ENCODE assay signal across 1 cellular context in the genomic region with DNA sequence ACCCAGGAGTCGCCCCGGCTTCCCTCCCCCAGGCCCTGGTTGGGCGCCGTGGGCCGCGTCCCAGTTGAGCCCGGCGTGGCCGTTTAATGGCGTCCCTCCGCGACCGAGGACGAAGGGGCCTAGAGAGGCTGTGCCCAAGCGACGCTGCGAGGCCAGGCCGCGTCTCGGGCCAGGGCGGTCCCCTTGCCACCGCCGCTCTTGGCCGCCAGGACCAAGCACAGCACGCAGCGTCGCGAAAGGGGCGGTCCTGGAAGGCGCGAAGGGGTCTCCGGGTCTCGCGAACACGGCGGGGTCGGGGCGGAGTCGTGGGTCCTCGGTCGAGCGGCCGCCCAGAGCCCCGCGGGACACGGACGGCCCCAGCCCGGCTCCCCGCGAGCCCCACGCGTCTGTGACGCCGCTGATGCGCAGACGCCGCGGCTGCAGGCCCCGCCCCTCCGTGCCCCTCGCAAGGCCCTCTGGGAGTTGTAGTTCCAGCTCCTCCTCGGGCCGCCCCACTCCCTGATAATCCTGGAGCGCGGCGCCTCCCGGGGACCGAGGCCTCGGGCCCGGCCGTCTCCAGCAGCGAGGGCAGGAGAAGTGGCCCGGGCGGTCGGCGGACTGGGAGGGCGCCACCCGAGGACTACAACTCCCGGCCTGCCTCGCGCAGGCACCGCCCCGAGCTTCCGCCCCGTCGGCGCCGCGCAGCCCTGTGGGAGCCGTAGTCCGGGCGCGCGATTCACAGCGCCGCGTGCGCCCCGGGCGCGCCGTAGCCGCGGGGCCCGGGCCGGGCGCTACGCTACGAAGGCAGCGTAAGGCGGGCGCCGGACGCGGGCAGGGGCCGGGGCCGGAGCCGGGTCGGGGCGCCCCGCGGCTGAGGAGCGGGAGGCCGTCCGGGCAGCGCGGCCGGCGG.
TF ChIP-seq lines count a peak whose summit lies in the region.

A gene (plus strand): TSS at position 698 of the 889 bp plus-strand sequence. CDS start 19,127 bp downstream, outside the sequence.

TF ChIP-seq in HEK293, 187 proteins besides CTCF, POLR2A, EP300 and RAD21 (continued from another document and continues in another):
- TF ChIP-seq, protein P1, sequence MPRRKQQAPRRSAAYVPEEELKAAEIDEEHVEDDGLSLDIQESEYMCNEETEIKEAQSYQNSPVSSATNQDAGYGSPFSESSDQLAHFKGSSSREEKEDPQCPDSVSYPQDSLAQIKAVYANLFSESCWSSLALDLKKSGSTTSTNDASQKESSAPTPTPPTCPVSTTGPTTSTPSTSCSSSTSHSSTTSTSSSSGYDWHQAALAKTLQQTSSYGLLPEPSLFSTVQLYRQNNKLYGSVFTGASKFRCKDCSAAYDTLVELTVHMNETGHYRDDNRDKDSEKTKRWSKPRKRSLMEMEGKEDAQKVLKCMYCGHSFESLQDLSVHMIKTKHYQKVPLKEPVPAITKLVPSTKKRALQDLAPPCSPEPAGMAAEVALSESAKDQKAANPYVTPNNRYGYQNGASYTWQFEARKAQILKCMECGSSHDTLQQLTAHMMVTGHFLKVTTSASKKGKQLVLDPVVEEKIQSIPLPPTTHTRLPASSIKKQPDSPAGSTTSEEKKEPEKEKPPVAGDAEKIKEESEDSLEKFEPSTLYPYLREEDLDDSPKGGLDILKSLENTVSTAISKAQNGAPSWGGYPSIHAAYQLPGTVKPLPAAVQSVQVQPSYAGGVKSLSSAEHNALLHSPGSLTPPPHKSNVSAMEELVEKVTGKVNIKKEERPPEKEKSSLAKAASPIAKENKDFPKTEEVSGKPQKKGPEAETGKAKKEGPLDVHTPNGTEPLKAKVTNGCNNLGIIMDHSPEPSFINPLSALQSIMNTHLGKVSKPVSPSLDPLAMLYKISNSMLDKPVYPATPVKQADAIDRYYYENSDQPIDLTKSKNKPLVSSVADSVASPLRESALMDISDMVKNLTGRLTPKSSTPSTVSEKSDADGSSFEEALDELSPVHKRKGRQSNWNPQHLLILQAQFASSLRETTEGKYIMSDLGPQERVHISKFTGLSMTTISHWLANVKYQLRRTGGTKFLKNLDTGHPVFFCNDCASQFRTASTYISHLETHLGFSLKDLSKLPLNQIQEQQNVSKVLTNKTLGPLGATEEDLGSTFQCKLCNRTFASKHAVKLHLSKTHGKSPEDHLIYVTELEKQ (tag by site-specific recombination; IDR thresholded peaks at IDR 0.05; ENCODE audit: borderline replicate concordance) = no peak
- TF ChIP-seq ZNF792 (tag by site-specific recombination; IDR thresholded peaks at IDR 0.05) = peak; percentile 66; the same call in 1 of the 2 replicates
- TF ChIP-seq ZXDB (tag by site-specific recombination; IDR thresholded peaks at IDR 0.05) = peak; percentile 97
- TF ChIP-seq, protein P2, sequence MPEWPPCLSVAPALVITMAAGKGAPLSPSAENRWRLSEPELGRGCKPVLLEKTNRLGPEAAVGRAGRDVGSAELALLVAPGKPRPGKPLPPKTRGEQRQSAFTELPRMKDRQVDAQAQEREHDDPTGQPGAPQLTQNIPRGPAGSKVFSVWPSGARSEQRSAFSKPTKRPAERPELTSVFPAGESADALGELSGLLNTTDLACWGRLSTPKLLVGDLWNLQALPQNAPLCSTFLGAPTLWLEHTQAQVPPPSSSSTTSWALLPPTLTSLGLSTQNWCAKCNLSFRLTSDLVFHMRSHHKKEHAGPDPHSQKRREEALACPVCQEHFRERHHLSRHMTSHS (tag by site-specific recombination; IDR thresholded peaks at IDR 0.05) = no peak
- TF ChIP-seq ZNF501 (tag by site-specific recombination; IDR thresholded peaks at IDR 0.05) = peak; percentile 75; the same call in 1 of the 2 replicates
- TF ChIP-seq ZNF768 (tag by site-specific recombination; IDR thresholded peaks at IDR 0.05) = peak; percentile 44; the same call in 1 of the 2 replicates
- peak; percentile 96 for TF ChIP-seq IKZF3 (tag by site-specific recombination; IDR thresholded peaks at IDR 0.05)
- TF ChIP-seq, protein P3, sequence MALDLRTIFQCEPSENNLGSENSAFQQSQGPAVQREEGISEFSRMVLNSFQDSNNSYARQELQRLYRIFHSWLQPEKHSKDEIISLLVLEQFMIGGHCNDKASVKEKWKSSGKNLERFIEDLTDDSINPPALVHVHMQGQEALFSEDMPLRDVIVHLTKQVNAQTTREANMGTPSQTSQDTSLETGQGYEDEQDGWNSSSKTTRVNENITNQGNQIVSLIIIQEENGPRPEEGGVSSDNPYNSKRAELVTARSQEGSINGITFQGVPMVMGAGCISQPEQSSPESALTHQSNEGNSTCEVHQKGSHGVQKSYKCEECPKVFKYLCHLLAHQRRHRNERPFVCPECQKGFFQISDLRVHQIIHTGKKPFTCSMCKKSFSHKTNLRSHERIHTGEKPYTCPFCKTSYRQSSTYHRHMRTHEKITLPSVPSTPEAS (tag by site-specific recombination; IDR thresholded peaks at IDR 0.05) = no peak
- TF ChIP-seq ZBTB20 (tag by site-specific recombination; IDR thresholded peaks at IDR 0.05) = peak; percentile 96
- no peak for TF ChIP-seq ZNF239 (tag by site-specific recombination; IDR thresholded peaks at IDR 0.05)
- TF ChIP-seq ZNF223 (tag by site-specific recombination; IDR thresholded peaks at IDR 0.05) = no peak
- TF ChIP-seq ZNF341 (tag by site-specific recombination; IDR thresholded peaks at IDR 0.05; ENCODE audit: low read depth) = peak; percentile 26; the same call in 1 of the 2 replicates
- TF ChIP-seq KLF8 (tag by site-specific recombination; IDR thresholded peaks at IDR 0.05) = peak; percentile 96
- no peak for TF ChIP-seq ZNF174 (tag by site-specific recombination; IDR thresholded peaks at IDR 0.05)
- no peak for TF ChIP-seq ZNF214 (tag by site-specific recombination; IDR thresholded peaks at IDR 0.05; ENCODE audit: borderline replicate concordance)
- TF ChIP-seq, protein P4, sequence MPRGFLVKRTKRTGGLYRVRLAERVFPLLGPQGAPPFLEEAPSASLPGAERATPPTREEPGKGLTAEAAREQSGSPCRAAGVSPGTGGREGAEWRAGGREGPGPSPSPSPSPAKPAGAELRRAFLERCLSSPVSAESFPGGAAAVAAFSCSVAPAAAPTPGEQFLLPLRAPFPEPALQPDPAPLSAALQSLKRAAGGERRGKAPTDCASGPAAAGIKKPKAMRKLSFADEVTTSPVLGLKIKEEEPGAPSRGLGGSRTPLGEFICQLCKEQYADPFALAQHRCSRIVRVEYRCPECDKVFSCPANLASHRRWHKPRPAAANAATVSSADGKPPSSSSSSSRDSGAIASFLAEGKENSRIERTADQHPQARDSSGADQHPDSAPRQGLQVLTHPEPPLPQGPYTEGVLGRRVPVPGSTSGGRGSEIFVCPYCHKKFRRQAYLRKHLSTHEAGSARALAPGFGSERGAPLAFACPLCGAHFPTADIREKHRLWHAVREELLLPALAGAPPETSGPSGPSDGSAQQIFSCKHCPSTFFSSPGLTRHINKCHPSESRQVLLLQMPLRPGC (tag by site-specific recombination; IDR thresholded peaks at IDR 0.05) = no peak
- TF ChIP-seq ZNF777 (tag by site-specific recombination; IDR thresholded peaks at IDR 0.05; ENCODE audit: borderline replicate concordance) = no peak
- TF ChIP-seq, protein P5, sequence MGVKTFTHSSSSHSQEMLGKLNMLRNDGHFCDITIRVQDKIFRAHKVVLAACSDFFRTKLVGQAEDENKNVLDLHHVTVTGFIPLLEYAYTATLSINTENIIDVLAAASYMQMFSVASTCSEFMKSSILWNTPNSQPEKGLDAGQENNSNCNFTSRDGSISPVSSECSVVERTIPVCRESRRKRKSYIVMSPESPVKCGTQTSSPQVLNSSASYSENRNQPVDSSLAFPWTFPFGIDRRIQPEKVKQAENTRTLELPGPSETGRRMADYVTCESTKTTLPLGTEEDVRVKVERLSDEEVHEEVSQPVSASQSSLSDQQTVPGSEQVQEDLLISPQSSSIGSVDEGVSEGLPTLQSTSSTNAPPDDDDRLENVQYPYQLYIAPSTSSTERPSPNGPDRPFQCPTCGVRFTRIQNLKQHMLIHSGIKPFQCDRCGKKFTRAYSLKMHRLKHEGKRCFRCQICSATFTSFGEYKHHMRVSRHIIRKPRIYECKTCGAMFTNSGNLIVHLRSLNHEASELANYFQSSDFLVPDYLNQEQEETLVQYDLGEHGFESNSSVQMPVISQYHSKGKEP (tag by site-specific recombination; IDR thresholded peaks at IDR 0.05) = no peak
- TF ChIP-seq ZNF366 (tag by site-specific recombination; conservative IDR thresholded peaks at IDR 0.05) = no peak
- TF ChIP-seq, protein P6, sequence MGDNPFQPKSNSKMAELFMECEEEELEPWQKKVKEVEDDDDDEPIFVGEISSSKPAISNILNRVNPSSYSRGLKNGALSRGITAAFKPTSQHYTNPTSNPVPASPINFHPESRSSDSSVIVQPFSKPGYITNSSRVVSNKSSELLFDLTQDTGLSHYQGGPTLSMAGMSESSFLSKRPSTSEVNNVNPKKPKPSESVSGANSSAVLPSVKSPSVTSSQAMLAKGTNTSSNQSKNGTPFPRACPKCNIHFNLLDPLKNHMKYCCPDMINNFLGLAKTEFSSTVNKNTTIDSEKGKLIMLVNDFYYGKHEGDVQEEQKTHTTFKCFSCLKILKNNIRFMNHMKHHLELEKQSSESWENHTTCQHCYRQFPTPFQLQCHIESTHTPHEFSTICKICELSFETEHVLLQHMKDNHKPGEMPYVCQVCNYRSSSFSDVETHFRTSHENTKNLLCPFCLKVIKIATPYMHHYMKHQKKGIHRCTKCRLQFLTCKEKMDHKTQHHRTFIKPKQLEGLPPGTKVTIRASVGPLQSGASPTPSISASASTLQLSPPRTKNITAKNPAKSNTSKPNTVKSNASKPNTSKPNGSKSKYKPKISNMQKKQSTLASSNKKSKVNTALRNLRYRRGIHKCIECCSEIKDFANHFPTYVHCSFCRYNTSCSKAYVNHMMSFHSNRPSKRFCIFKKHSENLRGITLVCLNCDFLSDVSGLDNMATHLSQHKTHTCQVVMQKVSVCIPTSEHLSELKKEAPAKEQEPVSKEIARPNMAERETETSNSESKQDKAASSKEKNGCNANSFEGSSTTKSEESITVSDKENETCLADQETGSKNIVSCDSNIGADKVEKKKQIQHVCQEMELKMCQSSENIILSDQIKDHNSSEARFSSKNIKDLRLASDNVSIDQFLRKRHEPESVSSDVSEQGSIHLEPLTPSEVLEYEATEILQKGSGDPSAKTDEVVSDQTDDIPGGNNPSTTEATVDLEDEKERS (tag by site-specific recombination; IDR thresholded peaks at IDR 0.05) = no peak
- TF ChIP-seq, protein P7, sequence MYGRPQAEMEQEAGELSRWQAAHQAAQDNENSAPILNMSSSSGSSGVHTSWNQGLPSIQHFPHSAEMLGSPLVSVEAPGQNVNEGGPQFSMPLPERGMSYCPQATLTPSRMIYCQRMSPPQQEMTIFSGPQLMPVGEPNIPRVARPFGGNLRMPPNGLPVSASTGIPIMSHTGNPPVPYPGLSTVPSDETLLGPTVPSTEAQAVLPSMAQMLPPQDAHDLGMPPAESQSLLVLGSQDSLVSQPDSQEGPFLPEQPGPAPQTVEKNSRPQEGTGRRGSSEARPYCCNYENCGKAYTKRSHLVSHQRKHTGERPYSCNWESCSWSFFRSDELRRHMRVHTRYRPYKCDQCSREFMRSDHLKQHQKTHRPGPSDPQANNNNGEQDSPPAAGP (tag by site-specific recombination; IDR thresholded peaks at IDR 0.05) = 0 out of 2 replicates have a peak, but pooled peaks have one; percentile 26
- TF ChIP-seq, protein P8, sequence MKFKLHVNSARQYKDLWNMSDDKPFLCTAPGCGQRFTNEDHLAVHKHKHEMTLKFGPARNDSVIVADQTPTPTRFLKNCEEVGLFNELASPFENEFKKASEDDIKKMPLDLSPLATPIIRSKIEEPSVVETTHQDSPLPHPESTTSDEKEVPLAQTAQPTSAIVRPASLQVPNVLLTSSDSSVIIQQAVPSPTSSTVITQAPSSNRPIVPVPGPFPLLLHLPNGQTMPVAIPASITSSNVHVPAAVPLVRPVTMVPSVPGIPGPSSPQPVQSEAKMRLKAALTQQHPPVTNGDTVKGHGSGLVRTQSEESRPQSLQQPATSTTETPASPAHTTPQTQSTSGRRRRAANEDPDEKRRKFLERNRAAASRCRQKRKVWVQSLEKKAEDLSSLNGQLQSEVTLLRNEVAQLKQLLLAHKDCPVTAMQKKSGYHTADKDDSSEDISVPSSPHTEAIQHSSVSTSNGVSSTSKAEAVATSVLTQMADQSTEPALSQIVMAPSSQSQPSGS (tag by site-specific recombination; IDR thresholded peaks at IDR 0.05; ENCODE audit: low read depth) = no peak
- TF ChIP-seq, protein P9, sequence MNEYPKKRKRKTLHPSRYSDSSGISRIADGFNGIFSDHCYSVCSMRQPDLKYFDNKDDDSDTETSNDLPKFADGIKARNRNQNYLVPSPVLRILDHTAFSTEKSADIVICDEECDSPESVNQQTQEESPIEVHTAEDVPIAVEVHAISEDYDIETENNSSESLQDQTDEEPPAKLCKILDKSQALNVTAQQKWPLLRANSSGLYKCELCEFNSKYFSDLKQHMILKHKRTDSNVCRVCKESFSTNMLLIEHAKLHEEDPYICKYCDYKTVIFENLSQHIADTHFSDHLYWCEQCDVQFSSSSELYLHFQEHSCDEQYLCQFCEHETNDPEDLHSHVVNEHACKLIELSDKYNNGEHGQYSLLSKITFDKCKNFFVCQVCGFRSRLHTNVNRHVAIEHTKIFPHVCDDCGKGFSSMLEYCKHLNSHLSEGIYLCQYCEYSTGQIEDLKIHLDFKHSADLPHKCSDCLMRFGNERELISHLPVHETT (tag by site-specific recombination; IDR thresholded peaks at IDR 0.05) = no peak
- peak; percentile 57; the same call in 1 of the 2 replicates for TF ChIP-seq KLF7 (tag by site-specific recombination; IDR thresholded peaks at IDR 0.05; ENCODE audit: borderline replicate concordance)
- TF ChIP-seq, protein P10, sequence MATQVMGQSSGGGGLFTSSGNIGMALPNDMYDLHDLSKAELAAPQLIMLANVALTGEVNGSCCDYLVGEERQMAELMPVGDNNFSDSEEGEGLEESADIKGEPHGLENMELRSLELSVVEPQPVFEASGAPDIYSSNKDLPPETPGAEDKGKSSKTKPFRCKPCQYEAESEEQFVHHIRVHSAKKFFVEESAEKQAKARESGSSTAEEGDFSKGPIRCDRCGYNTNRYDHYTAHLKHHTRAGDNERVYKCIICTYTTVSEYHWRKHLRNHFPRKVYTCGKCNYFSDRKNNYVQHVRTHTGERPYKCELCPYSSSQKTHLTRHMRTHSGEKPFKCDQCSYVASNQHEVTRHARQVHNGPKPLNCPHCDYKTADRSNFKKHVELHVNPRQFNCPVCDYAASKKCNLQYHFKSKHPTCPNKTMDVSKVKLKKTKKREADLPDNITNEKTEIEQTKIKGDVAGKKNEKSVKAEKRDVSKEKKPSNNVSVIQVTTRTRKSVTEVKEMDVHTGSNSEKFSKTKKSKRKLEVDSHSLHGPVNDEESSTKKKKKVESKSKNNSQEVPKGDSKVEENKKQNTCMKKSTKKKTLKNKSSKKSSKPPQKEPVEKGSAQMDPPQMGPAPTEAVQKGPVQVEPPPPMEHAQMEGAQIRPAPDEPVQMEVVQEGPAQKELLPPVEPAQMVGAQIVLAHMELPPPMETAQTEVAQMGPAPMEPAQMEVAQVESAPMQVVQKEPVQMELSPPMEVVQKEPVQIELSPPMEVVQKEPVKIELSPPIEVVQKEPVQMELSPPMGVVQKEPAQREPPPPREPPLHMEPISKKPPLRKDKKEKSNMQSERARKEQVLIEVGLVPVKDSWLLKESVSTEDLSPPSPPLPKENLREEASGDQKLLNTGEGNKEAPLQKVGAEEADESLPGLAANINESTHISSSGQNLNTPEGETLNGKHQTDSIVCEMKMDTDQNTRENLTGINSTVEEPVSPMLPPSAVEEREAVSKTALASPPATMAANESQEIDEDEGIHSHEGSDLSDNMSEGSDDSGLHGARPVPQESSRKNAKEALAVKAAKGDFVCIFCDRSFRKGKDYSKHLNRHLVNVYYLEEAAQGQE (tag by site-specific recombination; IDR thresholded peaks at IDR 0.05) = no peak
- TF ChIP-seq GLIS2 (tag by site-specific recombination; IDR thresholded peaks at IDR 0.05) = peak; percentile 80
- no peak for TF ChIP-seq ZNF670 (tag by site-specific recombination; IDR thresholded peaks at IDR 0.05; ENCODE audit: low read depth)
- no peak for TF ChIP-seq GFI1B (tag by site-specific recombination; IDR thresholded peaks at IDR 0.05)
- no peak; the same call in 1 of the 2 replicates for TF ChIP-seq KLF16 (tag by site-specific recombination; IDR thresholded peaks at IDR 0.05)
- TF ChIP-seq ZNF510 (tag by site-specific recombination; IDR thresholded peaks at IDR 0.05; ENCODE audit: insufficient replicate concordance) = no peak
- TF ChIP-seq ZNF529 (tag by site-specific recombination; IDR thresholded peaks at IDR 0.05; ENCODE audit: insufficient replicate concordance) = no peak
- no peak for TF ChIP-seq ZNF2 (tag by site-specific recombination; IDR thresholded peaks at IDR 0.05)
